1 cellular context compared by ENCODE assay signal in the genomic region with DNA sequence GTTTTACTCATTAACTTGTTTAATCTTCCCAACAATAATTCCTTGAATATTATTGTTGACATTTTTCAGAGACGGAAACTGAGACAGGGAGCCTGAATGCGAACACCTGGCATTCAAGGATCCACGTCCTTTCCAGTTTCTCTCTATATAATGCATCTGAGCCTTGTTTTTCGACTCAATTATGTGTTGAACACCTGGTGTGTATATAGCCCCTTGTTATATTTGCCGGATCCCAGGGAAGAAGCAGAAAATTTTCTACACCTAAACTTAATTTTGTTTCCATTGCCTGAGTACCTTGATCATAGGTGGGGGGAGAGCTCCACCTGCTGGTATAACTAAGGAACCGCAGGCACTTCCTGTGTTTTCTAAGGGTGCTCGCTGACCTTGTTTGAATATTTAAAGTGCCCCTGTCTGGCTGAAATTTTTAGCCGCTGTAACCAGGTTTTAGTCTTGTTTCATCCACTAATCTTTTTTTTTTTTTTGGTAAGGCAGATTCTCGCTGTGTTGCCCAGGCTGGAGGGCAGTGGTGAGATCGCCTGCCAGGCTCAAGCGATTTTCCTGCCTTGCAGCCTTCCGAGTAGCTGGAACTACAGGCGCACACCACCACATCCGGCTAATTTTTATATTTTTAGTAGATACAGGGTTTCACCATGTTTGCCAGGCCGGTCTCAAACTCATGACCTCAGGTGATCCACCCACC.
TF ChIP-seq lines count a peak whose summit lies in the region.

No MANE protein-coding gene starts in this region.

TF ChIP-seq in H1, 55 proteins besides CTCF, POLR2A, EP300 and RAD21:
- TF ChIP-seq TBP (IDR thresholded peaks at IDR 0.05; ENCODE audit: low read depth, low read length) (no peak), BRCA1 (IDR thresholded peaks at IDR 0.05; ENCODE audit: low read depth, low read length) (no peak), SAP30 (IDR thresholded peaks at IDR 0.05; ENCODE audit: insufficient read depth, insufficient replicate concordance, low read length) (no peak), RBBP5 (IDR thresholded peaks at IDR 0.05; ENCODE audit: borderline replicate concordance, low read depth, low read length) (no peak), HDAC2 (IDR thresholded peaks at IDR 0.05; ENCODE audit: borderline replicate concordance in 1 of 2, low read depth in 2 of 2, low read length in 2 of 2) (no peak), SUZ12 (IDR thresholded peaks at IDR 0.05; ENCODE audit: low read length) (no peak), SIRT6 (IDR thresholded peaks at IDR 0.05; ENCODE audit: low read length) (no peak), EZH2 (IDR thresholded peaks at IDR 0.05; ENCODE audit: low read depth, low read length, severe bottlenecking) (no peak), TAF7 (optimal IDR thresholded peaks at IDR 0.05; ENCODE audit: borderline replicate concordance, low read depth, low read length) (no peak), BACH1 (IDR thresholded peaks at IDR 0.05; ENCODE audit: low read length) (no peak), MAFK (IDR thresholded peaks at IDR 0.05; ENCODE audit: low read depth, low read length) (no peak), JUN (IDR thresholded peaks at IDR 0.05; ENCODE audit: low read depth, low read length) (no peak), SRF (IDR thresholded peaks at IDR 0.05; ENCODE audit: low read depth, low read length) (no peak)
- TF ChIP-seq, protein P1, sequence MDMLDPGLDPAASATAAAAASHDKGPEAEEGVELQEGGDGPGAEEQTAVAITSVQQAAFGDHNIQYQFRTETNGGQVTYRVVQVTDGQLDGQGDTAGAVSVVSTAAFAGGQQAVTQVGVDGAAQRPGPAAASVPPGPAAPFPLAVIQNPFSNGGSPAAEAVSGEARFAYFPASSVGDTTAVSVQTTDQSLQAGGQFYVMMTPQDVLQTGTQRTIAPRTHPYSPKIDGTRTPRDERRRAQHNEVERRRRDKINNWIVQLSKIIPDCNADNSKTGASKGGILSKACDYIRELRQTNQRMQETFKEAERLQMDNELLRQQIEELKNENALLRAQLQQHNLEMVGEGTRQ (IDR thresholded peaks at IDR 0.05; ENCODE audit: low read length): no peak
